In the genomic region with DNA sequence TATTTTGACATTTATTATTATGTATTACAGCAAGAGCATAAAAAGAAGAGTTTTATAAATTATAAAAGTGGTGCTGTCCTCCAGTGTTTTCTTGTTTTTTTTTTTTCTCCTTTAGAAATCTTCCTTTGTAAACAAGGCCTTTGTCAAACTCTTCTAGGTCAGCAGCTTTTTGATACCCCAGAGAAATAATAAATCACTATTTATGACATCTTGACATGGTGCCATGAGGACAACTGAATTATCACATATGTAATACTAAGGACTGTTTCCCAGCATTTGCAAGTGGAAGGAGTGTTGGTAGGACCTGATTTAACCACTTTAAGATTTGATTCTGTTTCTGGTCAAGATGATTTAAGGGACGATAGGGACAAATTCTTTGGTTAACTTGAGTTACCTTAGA, we compare ENCODE assay signal across 1 cellular context.
TF ChIP-seq lines count a peak whose summit lies in the region.

No MANE protein-coding gene starts in this region.

TF ChIP-seq in neural cell, 6 proteins besides CTCF, POLR2A, EP300 and RAD21 (continued from another document):
- TF ChIP-seq, protein P1, sequence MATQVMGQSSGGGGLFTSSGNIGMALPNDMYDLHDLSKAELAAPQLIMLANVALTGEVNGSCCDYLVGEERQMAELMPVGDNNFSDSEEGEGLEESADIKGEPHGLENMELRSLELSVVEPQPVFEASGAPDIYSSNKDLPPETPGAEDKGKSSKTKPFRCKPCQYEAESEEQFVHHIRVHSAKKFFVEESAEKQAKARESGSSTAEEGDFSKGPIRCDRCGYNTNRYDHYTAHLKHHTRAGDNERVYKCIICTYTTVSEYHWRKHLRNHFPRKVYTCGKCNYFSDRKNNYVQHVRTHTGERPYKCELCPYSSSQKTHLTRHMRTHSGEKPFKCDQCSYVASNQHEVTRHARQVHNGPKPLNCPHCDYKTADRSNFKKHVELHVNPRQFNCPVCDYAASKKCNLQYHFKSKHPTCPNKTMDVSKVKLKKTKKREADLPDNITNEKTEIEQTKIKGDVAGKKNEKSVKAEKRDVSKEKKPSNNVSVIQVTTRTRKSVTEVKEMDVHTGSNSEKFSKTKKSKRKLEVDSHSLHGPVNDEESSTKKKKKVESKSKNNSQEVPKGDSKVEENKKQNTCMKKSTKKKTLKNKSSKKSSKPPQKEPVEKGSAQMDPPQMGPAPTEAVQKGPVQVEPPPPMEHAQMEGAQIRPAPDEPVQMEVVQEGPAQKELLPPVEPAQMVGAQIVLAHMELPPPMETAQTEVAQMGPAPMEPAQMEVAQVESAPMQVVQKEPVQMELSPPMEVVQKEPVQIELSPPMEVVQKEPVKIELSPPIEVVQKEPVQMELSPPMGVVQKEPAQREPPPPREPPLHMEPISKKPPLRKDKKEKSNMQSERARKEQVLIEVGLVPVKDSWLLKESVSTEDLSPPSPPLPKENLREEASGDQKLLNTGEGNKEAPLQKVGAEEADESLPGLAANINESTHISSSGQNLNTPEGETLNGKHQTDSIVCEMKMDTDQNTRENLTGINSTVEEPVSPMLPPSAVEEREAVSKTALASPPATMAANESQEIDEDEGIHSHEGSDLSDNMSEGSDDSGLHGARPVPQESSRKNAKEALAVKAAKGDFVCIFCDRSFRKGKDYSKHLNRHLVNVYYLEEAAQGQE (IDR thresholded peaks at IDR 0.05; ENCODE audit: borderline replicate concordance), result no peak
TF ChIP-seq in neural cell: peak in this region for 0.
